29 cellular contexts compared by ENCODE assay signal in genomic region chr11:18548001-18548400, GRCh38. TPM values are rescaled to one million over a fixed set of nuclear protein-coding genes. Genes with fewer than 3 reads are reported as not detected.
"Had no signal": no experiment of that assay in that cellular context is flagged by ENCODE, and none has a peak within 500 bp of the region (broad histone marks: within the 10 kb centered on the region; RNA-seq: fewer than 3 reads in every experiment).

No MANE protein-coding gene starts in this region.

- H3K4me3 ChIP-seq: heart right ventricle, hepatocyte, left lung, lower lobe of right lung, ovary, right atrium auricular region, right lobe of liver, stomach, testis, thyroid gland, upper lobe of right lung had no signal

- H3K4me1 Mint-ChIP-seq: naive B cell; stimulated activated naive B cell treated with anti-CD40 and anti-IgM and Interleukin-4, amounts not matched to agents 10 μg/mL and 1 μg/mL and 100 μg/mL, for 72 hours had no signal

- H3K9me3 ChIP-seq: heart right ventricle, left lung, lower lobe of right lung, ovary, right atrium auricular region, right lobe of liver, stomach, testis, thyroid gland, upper lobe of right lung had no signal

- H3K4me3 Mint-ChIP-seq: naive B cell; natural killer cell treated with Interleukin-12 subunit alpha and Interleukin-12 subunit beta and Interleukin-15 and Interleukin-18, amount 100 ng/mL, for 72 hours; stimulated activated naive B cell treated with anti-CD40 and anti-IgM and Interleukin-4, amounts not matched to agents 10 μg/mL and 1 μg/mL and 100 μg/mL, for 72 hours had no signal

- H3K4me1 ChIP-seq: heart right ventricle, left lung, lower lobe of right lung, right atrium auricular region, right lobe of liver, stomach, testis, thyroid gland, upper lobe of right lung had no signal

- H3K9me3 Mint-ChIP-seq: naive B cell; natural killer cell treated with Interleukin-12 subunit alpha and Interleukin-12 subunit beta and Interleukin-15 and Interleukin-18, amount 100 ng/mL, for 72 hours; stimulated activated naive B cell treated with anti-CD40 and anti-IgM and Interleukin-4, amounts not matched to agents 10 μg/mL and 1 μg/mL and 100 μg/mL, for 72 hours had no signal

- H3K27ac Mint-ChIP-seq: naive B cell; natural killer cell treated with Interleukin-12 subunit alpha and Interleukin-12 subunit beta and Interleukin-15 and Interleukin-18, amount 100 ng/mL, for 72 hours; progenitor cell of endocrine pancreas; stimulated activated naive B cell treated with anti-CD40 and anti-IgM and Interleukin-4, amounts not matched to agents 10 μg/mL and 1 μg/mL and 100 μg/mL, for 72 hours had no signal

- H3K27me3 Mint-ChIP-seq: naive B cell; natural killer cell treated with Interleukin-12 subunit alpha and Interleukin-12 subunit beta and Interleukin-15 and Interleukin-18, amount 100 ng/mL, for 72 hours; progenitor cell of endocrine pancreas; stimulated activated naive B cell treated with anti-CD40 and anti-IgM and Interleukin-4, amounts not matched to agents 10 μg/mL and 1 μg/mL and 100 μg/mL, for 72 hours had no signal

- ATAC-seq: heart right ventricle; left cardiac atrium; left lung; lower lobe of right lung; natural killer cell treated with Interleukin-12 subunit alpha and Interleukin-12 subunit beta and Interleukin-15 and Interleukin-18, amount 100 ng/mL, for 72 hours; right lobe of liver; stimulated activated naive B cell treated with anti-CD40 and anti-IgM and Interleukin-4, amounts not matched to agents 10 μg/mL and 1 μg/mL and 100 μg/mL, for 72 hours; stimulated activated naive CD8-positive, alpha-beta T cell treated with anti-CD3 and anti-CD28 coated beads, Interleukin-15, Interleukin-2, amounts not matched to agents 100 U/mL and 50 U/mL, for 24 hours; upper lobe of right lung had no signal

- FAIRE-seq: keratinocyte, urothelium cell line had no signal

- H3K36me3 ChIP-seq: ovary had no signal

- H3K36me3 Mint-ChIP-seq: natural killer cell treated with Interleukin-12 subunit alpha and Interleukin-12 subunit beta and Interleukin-15 and Interleukin-18, amount 100 ng/mL, for 72 hours had no signal

- DNase-seq: heart right ventricle; kidney glomerular epithelial cell; left cardiac atrium; left lung; lower lobe of right lung; mammary epithelial cell; mesenchymal stem cell; naive B cell; ovary; right lobe of liver; stimulated activated CD4-positive, alpha-beta T cell treated with anti-CD3 and anti-CD28 coated beads, Interleukin-12 subunit alpha, Interleukin-12 subunit beta, amount 100 ng/mL, for 4 hours; stimulated activated CD4-positive, alpha-beta T cell treated with anti-CD3 and anti-CD28 coated beads, Interleukin-15, amount 100 ng/mL, for 24 hours; stimulated activated CD4-positive, alpha-beta T cell treated with anti-CD3 and anti-CD28 coated beads, Interleukin-2, amount 100 ng/mL, for 24 hours; stimulated activated CD4-positive, alpha-beta T cell treated with anti-CD3 and anti-CD28 coated beads, Interleukin-4, amount 100 ng/mL, for 1 hour; stimulated activated naive B cell treated with anti-CD40 and anti-IgM and Interleukin-4, amounts not matched to agents 10 μg/mL and 1 μg/mL and 100 μg/mL, for 72 hours; stimulated activated naive CD8-positive, alpha-beta T cell treated with anti-CD3 and anti-CD28 coated beads, Interleukin-15, Interleukin-2, amounts not matched to agents 100 U/mL and 50 U/mL, for 24 hours; stomach; testis; thyroid gland; trophoblast cell; upper lobe of right lung had no signal

RNA-seq across cellular contexts. Expression of gene MISFA, which starts 51.6 kb away (rescaled TPM):
- total RNA-seq: hepatocyte, renal cortical epithelial cell, skeletal muscle tissue had no signal
